ENCODE assay signal across 20 cellular contexts in genomic region chr1:116673935-116674630, GRCh38. TPM values are rescaled to one million over a fixed set of nuclear protein-coding genes. Genes with fewer than 3 reads are reported as not detected.
A peak's percentile ranks its signal among the peaks of the same experiment; 100 is the strongest.
DNase-seq lines count a peak whose midpoint lies in the region; TF ChIP-seq lines count a peak whose summit lies in the region.
"Had no signal": no experiment of that assay in that cellular context is flagged by ENCODE, and none has a peak within 500 bp of the region (broad histone marks: within the 10 kb centered on the region; RNA-seq: fewer than 3 reads in every experiment).

No MANE protein-coding gene starts in this region.

- no peaks in the 10 kb centered on the region for H3K36me3 Mint-ChIP-seq in nephron progenitor cell (ENCODE audit: low read depth)

- H3K27ac Mint-ChIP-seq in nephron progenitor cell, result peak overlapping the region; percentile 4
- H3K27ac Mint-ChIP-seq: CD4-positive, alpha-beta T cell had no signal

- H3K4me1 Mint-ChIP-seq in nephron progenitor cell, result peaks cover 13% of the 10 kb centered on the region

- DNase-seq in DMS 273 (lab: John Stamatoyannopoulos, UW; ENCODE audit: unreplicated experiment) (peak; percentile 92), NCI-H1694 treated with DMSO at 0.1 percent for 48 hours (lab: John Stamatoyannopoulos, UW) (peak; percentile 67), astrocyte of the hippocampus (ENCODE audit: low read depth, low spot score) (peak; percentile 74), nephron progenitor cell (no peak), HuH-7 (ENCODE audit: low spot score) (no peak), mucosa of gallbladder (ENCODE audit: low spot score) (no peak), HPDE6-E6E7 (ENCODE audit: extremely low spot score) (no peak), SKM-1 treated with dmso at 0.1 percent for 144 hours (lab: John Stamatoyannopoulos, UW; ENCODE audit: unreplicated experiment) (no peak)
- DNase-seq: 8988T; BE2C; CD4-positive, alpha-beta T cell; DMS79; GDM1; IMR-90; Karpas-422; MM.1S; NCI-H1105 treated with DMSO at 0.1 percent for 48 hours; NCI-H187 treated with DMSO at 0.1 percent for 48 hours; NCI-H510A treated with DMSO at 0.1 percent for 48 hours; NCI-H82 had no signal

- H3K27me3 Mint-ChIP-seq in nephron progenitor cell (ENCODE audit: low read depth, poor library complexity), result peaks cover 6% of the 10 kb centered on the region

- H3K4me3 Mint-ChIP-seq in nephron progenitor cell, result no peak overlapping the region
- H3K4me3 Mint-ChIP-seq: CD4-positive, alpha-beta T cell had no signal

- no peak for TF ChIP-seq CTCF in nephron progenitor cell (IDR thresholded peaks at IDR 0.05)

- H3K9me3 Mint-ChIP-seq in nephron progenitor cell, result no peaks in the 10 kb centered on the region
- H3K9me3 Mint-ChIP-seq: CD4-positive, alpha-beta T cell had no signal

RNA-seq across cellular contexts. Expression of gene IGSF3, which starts 6.5 kb away (rescaled TPM):
- total RNA-seq in mucosa of gallbladder, result 21.6 TPM

Comparison
In these comparisons a context has a peak if more than half of its experiments do, and no peak if none do; other contexts are left out.
1. DNase-seq: peak in DMS 273 (single experiment), NCI-H1694 treated with DMSO at 0.1 percent for 48 hours (single experiment) and astrocyte of the hippocampus (single experiment); none in nephron progenitor cell (single experiment), HuH-7 (single experiment), mucosa of gallbladder (single experiment), HPDE6-E6E7 (single experiment) and SKM-1 treated with dmso at 0.1 percent for 144 hours (single experiment).